Comparison of ENCODE assay signal across 16 cellular contexts in genomic region chr2:230913812-230914211, GRCh38. TPM values are rescaled to one million over a fixed set of nuclear protein-coding genes. Genes with fewer than 3 reads are reported as not detected.
DNase-seq lines count a peak whose midpoint lies in the region; ATAC-seq, FAIRE-seq and TF ChIP-seq lines count a peak whose summit lies in the region.
"Had no signal": no experiment of that assay in that cellular context is flagged by ENCODE, and none has a peak within 500 bp of the region (broad histone marks: within the 10 kb centered on the region; RNA-seq: fewer than 3 reads in every experiment).

No MANE protein-coding gene starts in this region.

- no peaks in the 10 kb centered on the region for H3K36me3 ChIP-seq in H1 (ENCODE audit: control insufficient read depth in 2 of 4, insufficient read depth in 4 of 4, low read length in 3 of 4)
- peaks cover 3% of the 10 kb centered on the region for H3K36me3 ChIP-seq in effector memory CD4-positive, alpha-beta T cell (ENCODE audit: control insufficient read depth, insufficient read depth, low read length)
- H3K36me3 ChIP-seq: ovary had no signal

- peaks cover 0 to 3% (median 0%) of the 10 kb centered on the region in 4 experiments; a peak in 1 of 7 replicates for H3K4me1 ChIP-seq in H1 (replicated peaks in 1 of 4; ENCODE audit: control insufficient read depth in 3 of 4, insufficient read depth in 4 of 4, low read length in 3 of 4)
- H3K4me1 ChIP-seq in effector memory CD4-positive, alpha-beta T cell (ENCODE audit: control insufficient read depth, insufficient read depth, low read length, poor library complexity, severe bottlenecking) = no peaks in the 10 kb centered on the region

- H3K27me3 Mint-ChIP-seq in stimulated activated naive CD8-positive, alpha-beta T cell treated with anti-CD3 and anti-CD28 coated beads, Interleukin-15, amount 100 ng/mL, for 72 hours = no peaks in the 10 kb centered on the region
- no peaks in the 10 kb centered on the region for H3K27me3 Mint-ChIP-seq in CD4-positive, alpha-beta T cell
- H3K27me3 Mint-ChIP-seq: activated naive CD8-positive, alpha-beta T cell treated with anti-CD3 and anti-CD28 coated beads, Interleukin-2, amount 50 U/mL, for 24 hours had no signal

- H3K79me2 ChIP-seq in H1 (ENCODE audit: control insufficient read depth in 1 of 2, insufficient read depth in 2 of 2, low read length in 2 of 2) = no peaks in the 10 kb centered on the region

- no peaks in the 10 kb centered on the region for H3K27me3 ChIP-seq in H1 (replicated peaks in 1 of 4; ENCODE audit: control insufficient read depth in 3 of 4, extremely low read depth in 1 of 4, insufficient read depth in 3 of 4, low read length in 3 of 4)
- H3K27me3 ChIP-seq in effector memory CD4-positive, alpha-beta T cell (replicated peaks; ENCODE audit: control insufficient read depth, insufficient read depth, low read length, poor library complexity, severe bottlenecking) = no peaks in the 10 kb centered on the region
- H3K27me3 ChIP-seq in CD4-positive, alpha-beta T cell (ENCODE audit: control insufficient read depth, insufficient read depth, low read length) = no peaks in the 10 kb centered on the region
- H3K27me3 ChIP-seq: ovary had no signal

- no peak overlapping the region for H3K23ac ChIP-seq in H1 (ENCODE audit: insufficient read length)

- H2BK15ac ChIP-seq in H1 (ENCODE audit: low read length) = no peak overlapping the region

- no peak for TF ChIP-seq CTCF in H1 (IDR thresholded peaks at IDR 0.05; ENCODE audit: control extremely low read depth in 1 of 3, insufficient read depth in 1 of 3, low read depth in 1 of 3, low read length in 3 of 3)
- no peak for TF ChIP-seq CTCF in CD4-positive, alpha-beta T cell (IDR thresholded peaks at IDR 0.05)

- no peak for TF ChIP-seq EP300 in H1 (IDR thresholded peaks at IDR 0.05; ENCODE audit: borderline replicate concordance in 1 of 2, low read depth in 2 of 2, low read length in 2 of 2)

- no peak overlapping the region for H3K14ac ChIP-seq in H1 (ENCODE audit: insufficient read length)

- H2AFZ ChIP-seq in H1 (ENCODE audit: low read length) = no peak overlapping the region

- TF ChIP-seq POLR2A in H1 (IDR thresholded peaks at IDR 0.05; ENCODE audit: control extremely low read depth in 1 of 2, low read depth in 2 of 2, low read length in 2 of 2) = no peak

- no peak overlapping the region for H4K8ac ChIP-seq in H1 (ENCODE audit: extremely low read depth, insufficient read depth, low read length)

- H3K4ac ChIP-seq in H1 (replicated peaks; ENCODE audit: insufficient read length, low read depth, low read length) = no peak overlapping the region

- H4K20me1 ChIP-seq in H1 (replicated peaks in 1 of 2; ENCODE audit: control insufficient read depth in 1 of 2, insufficient read depth in 2 of 2, low read length in 2 of 2) = no peaks in the 10 kb centered on the region

- intact Hi-C loops in CD4-positive, alpha-beta T cell (cut with DNase I, micrococcal nuclease) = loop anchor here in 1 of 2 experiments (5.0 kb wide), 2 partner anchors 67 to 87 kb away; no protein-coding TSS in a partner anchor

- H3K4me3 Mint-ChIP-seq in stimulated activated naive CD8-positive, alpha-beta T cell treated with anti-CD3 and anti-CD28 coated beads, Interleukin-15, amount 100 ng/mL, for 72 hours = peak overlapping the region in 1 of 2 donors; percentile 46
- no peak overlapping the region for H3K4me3 Mint-ChIP-seq in CD4-positive, alpha-beta T cell
- H3K4me3 Mint-ChIP-seq: activated CD4-positive, alpha-beta memory T cell treated with anti-CD3 and anti-CD28 coated beads for 36 hours; activated naive CD8-positive, alpha-beta T cell treated with anti-CD3 and anti-CD28 coated beads, Interleukin-2, amount 50 U/mL, for 24 hours; mesothelial cell of epicardium had no signal

- H3K9me3 Mint-ChIP-seq in stimulated activated naive CD8-positive, alpha-beta T cell treated with anti-CD3 and anti-CD28 coated beads, Interleukin-15, amount 100 ng/mL, for 72 hours = no peaks in the 10 kb centered on the region
- H3K9me3 Mint-ChIP-seq in CD4-positive, alpha-beta T cell = no peaks in the 10 kb centered on the region
- H3K9me3 Mint-ChIP-seq: activated CD4-positive, alpha-beta memory T cell treated with anti-CD3 and anti-CD28 coated beads for 36 hours; activated naive CD8-positive, alpha-beta T cell treated with anti-CD3 and anti-CD28 coated beads, Interleukin-2, amount 50 U/mL, for 24 hours; mesothelial cell of epicardium had no signal

- peak; percentile 47 for DNase-seq in activated effector memory CD4-positive, alpha-beta T cell treated with anti-CD3 and anti-CD28 coated beads, Interleukin-2, amount 50 U/mL, for 16 hours
- DNase-seq in activated effector memory CD4-positive, alpha-beta T cell treated with Interleukin-2 at 50 U/mL for 16 hours = no peak
- DNase-seq in NOMO-1 treated with dmso at 0.1 percent for 144 hours (lab: John Stamatoyannopoulos, UW; ENCODE audit: unreplicated experiment) = peak; percentile 49
- no peak for DNase-seq in H1 (ENCODE audit: low read depth in 1 of 2, low spot score in 2 of 2)
- no peak for DNase-seq in stimulated activated naive CD8-positive, alpha-beta T cell treated with anti-CD3 and anti-CD28 coated beads, Interleukin-15, amount 100 ng/mL, for 72 hours
- no peak for DNase-seq in effector memory CD4-positive, alpha-beta T cell
- no peak for DNase-seq in CD4-positive, alpha-beta T cell
- no peak for DNase-seq in NCI-H146 (lab: John Stamatoyannopoulos, UW)
- DNase-seq: activated naive CD8-positive, alpha-beta T cell treated with anti-CD3 and anti-CD28 coated beads, Interleukin-2, amount 50 U/mL, for 24 hours; NCI-H2081 treated with DMSO at 0.1 percent for 48 hours; T-helper 9 cell had no signal

- H4K5ac ChIP-seq in H1 (ENCODE audit: insufficient read length, low read depth, low read length) = no peak overlapping the region

- H3K56ac ChIP-seq in H1 (replicated peaks; ENCODE audit: insufficient read length, low read depth, low read length) = no peak overlapping the region

- H3K36me3 Mint-ChIP-seq in CD4-positive, alpha-beta T cell (ENCODE audit: low read depth) = peaks cover 19% of the 10 kb centered on the region
- H3K36me3 Mint-ChIP-seq: mesothelial cell of epicardium had no signal

- CTCF ChIA-PET in H1 (lab: Charles Lee; ENCODE audit: partially characterized antibody) = interaction anchor here (0.6 to 21.7 kb wide), 33 partner anchors 8 to 125 kb away, joined by 3 to 332 read pairs (median 7); partner anchors contain the start of genes GPR55, ITM2C and SPATA3
- CTCF ChIA-PET in CD4-positive, alpha-beta T cell (lab: Charles Lee) = interaction anchor here (1.6 kb wide), 1 partner anchor 73 kb away, joined by 4 read pairs; no protein-coding TSS in a partner anchor

- H2BK5ac ChIP-seq in H1 (ENCODE audit: low read depth, low read length) = no peak overlapping the region

- H3K4me3 ChIP-seq in H1 (ENCODE audit: extremely low read depth in 1 of 4, insufficient read depth in 2 of 4, low read depth in 3 of 4, low read length in 4 of 4) = no peak overlapping the region
- H3K4me3 ChIP-seq in effector memory CD4-positive, alpha-beta T cell (ENCODE audit: insufficient read depth, low read depth, low read length, poor library complexity, severe bottlenecking) = no peak overlapping the region
- H3K4me3 ChIP-seq: ovary had no signal

- peaks cover 91% of the 10 kb centered on the region for H3K4me1 Mint-ChIP-seq in stimulated activated naive CD8-positive, alpha-beta T cell treated with anti-CD3 and anti-CD28 coated beads, Interleukin-15, amount 100 ng/mL, for 72 hours
- peaks cover 23% of the 10 kb centered on the region for H3K4me1 Mint-ChIP-seq in CD4-positive, alpha-beta T cell (ENCODE audit: low read depth)

- WGBS in H1 (ENCODE audit: extremely low coverage in 1 of 2, insufficient coverage in 1 of 2, insufficient read length in 1 of 2, insufficient replicate concordance in 2 of 2, low coverage in 1 of 2, low lambda C conversion rate in 2 of 2, missing lambda C conversion rate in 1 of 2), 2 experiments = 90% methylated on average over 5 of the region's 5 CpGs; no CpG with 5 or more reads in 1 of the 2 experiments

- FAIRE-seq in H1 (lab: Jason Lieb, UNC) = no peak
- FAIRE-seq: frontal cortex had no signal

- H2AK5ac ChIP-seq in H1 (ENCODE audit: low read depth, low read length) = no peak overlapping the region

- H3K9me3 ChIP-seq in H1 (ENCODE audit: insufficient read depth in 2 of 2, low read depth in 1 of 2, low read length in 1 of 2) = no peaks in the 10 kb centered on the region
- no peaks in the 10 kb centered on the region for H3K9me3 ChIP-seq in effector memory CD4-positive, alpha-beta T cell (ENCODE audit: control insufficient read depth, low read length)
- H3K9me3 ChIP-seq in CD4-positive, alpha-beta T cell (ENCODE audit: control insufficient read depth, low read length) = no peaks in the 10 kb centered on the region
- H3K9me3 ChIP-seq: ovary had no signal

- H3K18ac ChIP-seq in H1 (ENCODE audit: extremely low read depth, low read length) = no peak overlapping the region

- H2BK12ac ChIP-seq in H1 (ENCODE audit: low read depth, low read length) = no peak overlapping the region

- no peak overlapping the region for H3K27ac ChIP-seq in H1 (ENCODE audit: low read depth, low read length)
- no peak overlapping the region for H3K27ac ChIP-seq in effector memory CD4-positive, alpha-beta T cell (ENCODE audit: insufficient read depth, low read length, poor library complexity, severe bottlenecking)
- H3K27ac ChIP-seq in CD4-positive, alpha-beta T cell (ENCODE audit: low read depth, low read length) = no peak overlapping the region
- H3K27ac ChIP-seq: ovary, RWPE1 had no signal

- H3K79me1 ChIP-seq in H1 (ENCODE audit: low read depth, low read length) = no peaks in the 10 kb centered on the region

- no peak overlapping the region for H3K4me2 ChIP-seq in H1 (ENCODE audit: insufficient read depth in 1 of 2, low read depth in 2 of 2, low read length in 2 of 2)

- no peak overlapping the region for H2BK120ac ChIP-seq in H1 (replicated peaks; ENCODE audit: low read depth, low read length)

- no peak overlapping the region for H2BK20ac ChIP-seq in H1 (ENCODE audit: low read length)

- no peak overlapping the region for H3K27ac Mint-ChIP-seq in stimulated activated naive CD8-positive, alpha-beta T cell treated with anti-CD3 and anti-CD28 coated beads, Interleukin-15, amount 100 ng/mL, for 72 hours
- no peak overlapping the region for H3K27ac Mint-ChIP-seq in CD4-positive, alpha-beta T cell
- H3K27ac Mint-ChIP-seq: activated CD4-positive, alpha-beta memory T cell treated with anti-CD3 and anti-CD28 coated beads for 36 hours; activated naive CD8-positive, alpha-beta T cell treated with anti-CD3 and anti-CD28 coated beads, Interleukin-2, amount 50 U/mL, for 24 hours; mesothelial cell of epicardium had no signal

- TF ChIP-seq RAD21 in H1 (IDR thresholded peaks at IDR 0.05 in 1 of 2, conservative IDR thresholded peaks at IDR 0.05 in 1 of 2; ENCODE audit: low read depth in 2 of 2, low read length in 2 of 2) = no peak

- POLR2A ChIA-PET in H1 (lab: Charles Lee; ENCODE audit: partially characterized antibody) = interaction anchor here (0.9 to 2.2 kb wide), 2 partner anchors 11 to 45 kb away, joined by 5 to 6 read pairs; no protein-coding TSS in a partner anchor
- POLR2A ChIA-PET in CD4-positive, alpha-beta T cell (lab: Charles Lee) = no interaction called here

- peaks cover 2% of the 10 kb centered on the region; the same call in 1 of the 2 replicates for H3K23me2 ChIP-seq in H1 (ENCODE audit: low read depth, low read length)

- ATAC-seq in stimulated activated naive CD8-positive, alpha-beta T cell treated with anti-CD3 and anti-CD28 coated beads, Interleukin-15, amount 100 ng/mL, for 72 hours = peak; percentile 58
- ATAC-seq in CD4-positive, alpha-beta T cell (ENCODE audit: poor library complexity) = no peak
- ATAC-seq: activated naive CD8-positive, alpha-beta T cell treated with anti-CD3 and anti-CD28 coated beads, Interleukin-2, amount 50 U/mL, for 24 hours had no signal

- no peak overlapping the region for H3K9ac ChIP-seq in H1 (replicated peaks in 1 of 4; ENCODE audit: extremely low read depth in 1 of 4, low read depth in 3 of 4, low read length in 3 of 4)

- no peak overlapping the region for H4K91ac ChIP-seq in H1 (replicated peaks; ENCODE audit: insufficient read length, low read length)

RNA-seq across cellular contexts. Expression of gene GPR55, which starts 11.2 kb away (rescaled TPM):
- not detected in 2 replicates for total RNA-seq in H1 (2021; fragmentation: NEBNext Ultra II Directional; extraction: Animal tissue kit (Norgen Biotek cat#: 25700))
- not detected in 2 replicates for polyA plus RNA-seq in H1 (2011; rRNA removed)
- polyA plus RNA-seq in H1 (2011; cell fraction: cytosol; rRNA removed) = not detected
- polyA plus RNA-seq in H1 (2011; cell fraction: nucleus; rRNA removed) = not detected
- not detected in 4 replicates for polyA plus RNA-seq in H1 (2012, experiment 1 of 2)
- polyA plus RNA-seq in H1 (2012, experiment 2 of 2) = not detected
- polyA plus RNA-seq in H1 (2013, experiment 1 of 2) = not detected
- polyA plus RNA-seq in H1 (2013, experiment 2 of 2) = not detected
- not detected in 2 replicates for polyA minus RNA-seq in H1 (2011; rRNA and poly(A)+ RNA removed)
- polyA minus RNA-seq in H1 (2011; cell fraction: cytosol; rRNA and poly(A)+ RNA removed) = not detected
- polyA minus RNA-seq in H1 (2011; cell fraction: nucleus; rRNA and poly(A)+ RNA removed) = not detected
- 1 to 10 TPM; 2.9 to 3.8 TPM for total RNA-seq in CD4-positive, alpha-beta T cell
- total RNA-seq: frontal cortex, mesothelial cell of epicardium had no signal

RNA-seq across cellular contexts. Expression of gene ITM2C, which starts 49.1 kb away (rescaled TPM):
- 362 and 367 TPM in 2 replicates for total RNA-seq in H1 (2021; fragmentation: NEBNext Ultra II Directional; extraction: Animal tissue kit (Norgen Biotek cat#: 25700))
- polyA plus RNA-seq in H1 (2011; rRNA removed) = 742 and 889 TPM in 2 replicates
- polyA plus RNA-seq in H1 (2011; cell fraction: cytosol; rRNA removed) = 714 TPM
- polyA plus RNA-seq in H1 (2011; cell fraction: nucleus; rRNA removed) = 967 TPM
- polyA plus RNA-seq in H1 (2012, experiment 1 of 2) = 466 to 565 TPM (median 504 TPM) in 4 replicates
- 396 TPM for polyA plus RNA-seq in H1 (2012, experiment 2 of 2)
- 442 TPM for polyA plus RNA-seq in H1 (2013, experiment 1 of 2)
- 531 TPM for polyA plus RNA-seq in H1 (2013, experiment 2 of 2)
- 807 and 840 TPM in 2 replicates for polyA minus RNA-seq in H1 (2011; rRNA and poly(A)+ RNA removed)
- polyA minus RNA-seq in H1 (2011; cell fraction: cytosol; rRNA and poly(A)+ RNA removed) = 239 TPM
- 131 TPM for polyA minus RNA-seq in H1 (2011; cell fraction: nucleus; rRNA and poly(A)+ RNA removed)
- 10 to 100 TPM; 19.8 to 21.5 TPM for total RNA-seq in CD4-positive, alpha-beta T cell

Comparison
In these comparisons a context has a peak if more than half of its experiments do, and no peak if none do; other contexts are left out.
1. DNase-seq: peak in activated effector memory CD4-positive, alpha-beta T cell treated with anti-CD3 and anti-CD28 coated beads, Interleukin-2, amount 50 U/mL, for 16 hours (single experiment) and NOMO-1 treated with dmso at 0.1 percent for 144 hours (single experiment); none in activated effector memory CD4-positive, alpha-beta T cell treated with Interleukin-2 at 50 U/mL for 16 hours (single experiment), H1 (0 of 2), stimulated activated naive CD8-positive, alpha-beta T cell treated with anti-CD3 and anti-CD28 coated beads, Interleukin-15, amount 100 ng/mL, for 72 hours (0 of 2), effector memory CD4-positive, alpha-beta T cell (0 of 3), CD4-positive, alpha-beta T cell (0 of 10) and NCI-H146 (single experiment).
2. RNA of gene ITM2C, which starts 49.1 kb away (total RNA-seq): 362 to 367 TPM in H1; 19.8 to 21.5 TPM in CD4-positive, alpha-beta T cell; every median in the first group is over 10 times any median in the second.